1 cellular context compared by ENCODE assay signal in genomic region chr1:201146626-201147390, GRCh38.
TF ChIP-seq lines count a peak whose summit lies in the region.

No MANE protein-coding gene starts in this region.

TF ChIP-seq in K562, 482 proteins besides CTCF, POLR2A, EP300 and RAD21:
- TF ChIP-seq RBFOX2 (IDR thresholded peaks at IDR 0.05; ENCODE audit: low read depth, low read length): peak; percentile 37; the same call in 1 of the 2 replicates
- TF ChIP-seq, protein P1, sequence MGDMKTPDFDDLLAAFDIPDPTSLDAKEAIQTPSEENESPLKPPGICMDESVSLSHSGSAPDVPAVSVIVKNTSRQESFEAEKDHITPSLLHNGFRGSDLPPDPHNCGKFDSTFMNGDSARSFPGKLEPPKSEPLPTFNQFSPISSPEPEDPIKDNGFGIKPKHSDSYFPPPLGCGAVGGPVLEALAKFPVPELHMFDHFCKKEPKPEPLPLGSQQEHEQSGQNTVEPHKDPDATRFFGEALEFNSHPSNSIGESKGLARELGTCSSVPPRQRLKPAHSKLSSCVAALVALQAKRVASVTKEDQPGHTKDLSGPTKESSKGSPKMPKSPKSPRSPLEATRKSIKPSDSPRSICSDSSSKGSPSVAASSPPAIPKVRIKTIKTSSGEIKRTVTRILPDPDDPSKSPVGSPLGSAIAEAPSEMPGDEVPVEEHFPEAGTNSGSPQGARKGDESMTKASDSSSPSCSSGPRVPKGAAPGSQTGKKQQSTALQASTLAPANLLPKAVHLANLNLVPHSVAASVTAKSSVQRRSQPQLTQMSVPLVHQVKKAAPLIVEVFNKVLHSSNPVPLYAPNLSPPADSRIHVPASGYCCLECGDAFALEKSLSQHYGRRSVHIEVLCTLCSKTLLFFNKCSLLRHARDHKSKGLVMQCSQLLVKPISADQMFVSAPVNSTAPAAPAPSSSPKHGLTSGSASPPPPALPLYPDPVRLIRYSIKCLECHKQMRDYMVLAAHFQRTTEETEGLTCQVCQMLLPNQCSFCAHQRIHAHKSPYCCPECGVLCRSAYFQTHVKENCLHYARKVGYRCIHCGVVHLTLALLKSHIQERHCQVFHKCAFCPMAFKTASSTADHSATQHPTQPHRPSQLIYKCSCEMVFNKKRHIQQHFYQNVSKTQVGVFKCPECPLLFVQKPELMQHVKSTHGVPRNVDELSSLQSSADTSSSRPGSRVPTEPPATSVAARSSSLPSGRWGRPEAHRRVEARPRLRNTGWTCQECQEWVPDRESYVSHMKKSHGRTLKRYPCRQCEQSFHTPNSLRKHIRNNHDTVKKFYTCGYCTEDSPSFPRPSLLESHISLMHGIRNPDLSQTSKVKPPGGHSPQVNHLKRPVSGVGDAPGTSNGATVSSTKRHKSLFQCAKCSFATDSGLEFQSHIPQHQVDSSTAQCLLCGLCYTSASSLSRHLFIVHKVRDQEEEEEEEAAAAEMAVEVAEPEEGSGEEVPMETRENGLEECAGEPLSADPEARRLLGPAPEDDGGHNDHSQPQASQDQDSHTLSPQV (IDR thresholded peaks at IDR 0.05): no peak
- no peak for TF ChIP-seq HNRNPLL (IDR thresholded peaks at IDR 0.05; ENCODE audit: low read depth, low read length, poor library complexity, severe bottlenecking)
- TF ChIP-seq CHCHD3 (CRISPR knock-in tag; IDR thresholded peaks at IDR 0.05): no peak
- TF ChIP-seq, protein P2, sequence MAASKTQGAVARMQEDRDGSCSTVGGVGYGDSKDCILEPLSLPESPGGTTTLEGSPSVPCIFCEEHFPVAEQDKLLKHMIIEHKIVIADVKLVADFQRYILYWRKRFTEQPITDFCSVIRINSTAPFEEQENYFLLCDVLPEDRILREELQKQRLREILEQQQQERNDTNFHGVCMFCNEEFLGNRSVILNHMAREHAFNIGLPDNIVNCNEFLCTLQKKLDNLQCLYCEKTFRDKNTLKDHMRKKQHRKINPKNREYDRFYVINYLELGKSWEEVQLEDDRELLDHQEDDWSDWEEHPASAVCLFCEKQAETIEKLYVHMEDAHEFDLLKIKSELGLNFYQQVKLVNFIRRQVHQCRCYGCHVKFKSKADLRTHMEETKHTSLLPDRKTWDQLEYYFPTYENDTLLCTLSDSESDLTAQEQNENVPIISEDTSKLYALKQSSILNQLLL (CRISPR knock-in tag; IDR thresholded peaks at IDR 0.05; ENCODE audit: borderline replicate concordance): no peak
TF ChIP-seq in K562: peak in this region for 1.
